8 cellular contexts compared by ENCODE assay signal in genomic region chr2:55420244-55420713, GRCh38. TPM values are rescaled to one million over a fixed set of nuclear protein-coding genes. Genes with fewer than 3 reads are reported as not detected.
DNase-seq lines count a peak whose midpoint lies in the region; ATAC-seq and TF ChIP-seq lines count a peak whose summit lies in the region.

No MANE protein-coding gene starts in this region.

- peak overlapping the region; percentile 64 to 79 (median 72) for H3K27ac Mint-ChIP-seq in IgD-negative memory B cell
- H3K27ac Mint-ChIP-seq in chondrocyte (ENCODE audit: unreplicated experiment), result peak overlapping the region; percentile 74

- H3K9me3 ChIP-seq in muscle layer of colon (ENCODE audit: low read length), result no peaks in the 10 kb centered on the region

- H3K27me3 ChIP-seq in muscle layer of colon (ENCODE audit: control insufficient read depth in 1 of 2, insufficient read depth in 2 of 2, low read length in 2 of 2), result no peaks in the 10 kb centered on the region

- peaks cover 6% of the 10 kb centered on the region for H3K27me3 Mint-ChIP-seq in IgD-negative memory B cell
- H3K27me3 Mint-ChIP-seq in chondrocyte (ENCODE audit: low read depth), result no peaks in the 10 kb centered on the region

- no peak for TF ChIP-seq CTCF in AG04449 (IDR thresholded peaks at IDR 0.05; ENCODE audit: insufficient read depth, low read length, missing control alignments)
- no peak for TF ChIP-seq CTCF in chondrocyte (IDR thresholded peaks at IDR 0.05)

- no peak for ATAC-seq in HG02973 (IDR thresholded peaks at IDR 0.05; ENCODE audit: unreplicated experiment)

- peak overlapping the region; percentile 72 for H3K4me3 ChIP-seq in AG04449 (ENCODE audit: low read depth, low read length)
- peak overlapping the region; percentile 77 to 91 for H3K4me3 ChIP-seq in muscle layer of colon (ENCODE audit: low read depth in 1 of 2, low read length in 2 of 2)

- no peaks in the 10 kb centered on the region for H3K36me3 Mint-ChIP-seq in IgD-negative memory B cell
- no peaks in the 10 kb centered on the region for H3K36me3 Mint-ChIP-seq in chondrocyte (ENCODE audit: low read depth)

- H3K4me3 Mint-ChIP-seq in IgD-negative memory B cell, result peak overlapping the region; percentile 85 to 98 (median 95)
- peak overlapping the region; percentile 87 for H3K4me3 Mint-ChIP-seq in chondrocyte (ENCODE audit: unreplicated experiment)

- H3K4me1 Mint-ChIP-seq in IgD-negative memory B cell, result peaks cover 18 to 39% (median 27%) of the 10 kb centered on the region in 3 donors
- peaks cover 39% of the 10 kb centered on the region for H3K4me1 Mint-ChIP-seq in chondrocyte (ENCODE audit: low read depth)

- POLR2A ChIA-PET in AG04449 (lab: Yijun Ruan, JAX), result interaction anchor here (0.9 kb wide), 1 partner anchor 8 kb away, joined by 3 read pairs; no protein-coding TSS in a partner anchor

- CTCF ChIA-PET in AG04449 (lab: Yijun Ruan, JAX), result interaction anchor here (1.1 to 1.7 kb wide), 4 partner anchors 10 to 81 kb away, joined by 3 to 7 read pairs (median 4); no protein-coding TSS in a partner anchor

- no peaks in the 10 kb centered on the region for H3K9me3 Mint-ChIP-seq in IgD-negative memory B cell
- H3K9me3 Mint-ChIP-seq in chondrocyte (ENCODE audit: low read depth), result no peaks in the 10 kb centered on the region

- peak overlapping the region; percentile 51 for H3K9ac ChIP-seq in muscle layer of colon (ENCODE audit: low read length)

- H3K36me3 ChIP-seq in muscle layer of colon (ENCODE audit: insufficient read depth, low read length), result no peaks in the 10 kb centered on the region

- peak overlapping the region; percentile 59 for H3K27ac ChIP-seq in muscle layer of colon (ENCODE audit: low read depth, low read length)

- H3K4me1 ChIP-seq in muscle layer of colon (ENCODE audit: insufficient read depth, low read length), result peaks cover 19% of the 10 kb centered on the region

- no peak for DNase-seq in AG04449 (ENCODE audit: low read depth, low spot score)
- no peak for DNase-seq in chondrocyte (ENCODE audit: low spot score)
- no peak for DNase-seq in NCI-H510A treated with DMSO at 0.1 percent for 48 hours (lab: John Stamatoyannopoulos, UW)
- no peak for DNase-seq in iPS-NIHi7 (ENCODE audit: extremely low spot score)
- no peak for DNase-seq in stimulated activated CD4-positive, alpha-beta T cell treated with anti-CD3 and anti-CD28 coated beads, Interleukin-2, amount 100 ng/mL, for 24 hours

RNA-seq across cellular contexts. Expression of gene CCDC88A, which starts 0.6 kb away (rescaled TPM):
- polyA plus RNA-seq in IgD-negative memory B cell, result 4.8 TPM
- total RNA-seq in chondrocyte, result 52.1 to 64.1 TPM (median 54.7 TPM) in 3 replicates
